ENCODE assay signal across 16 cellular contexts in genomic region chr11:68017858-68018729, GRCh38. TPM values are rescaled to one million over a fixed set of nuclear protein-coding genes. Genes with fewer than 3 reads are reported as not detected.
"Had no signal": no experiment of that assay in that cellular context is flagged by ENCODE, and none has a peak within 500 bp of the region (broad histone marks: within the 10 kb centered on the region; RNA-seq: fewer than 3 reads in every experiment).

No MANE protein-coding gene starts in this region.

- H3K4me3 ChIP-seq: gastroesophageal sphincter had no signal

- H3K36me3 Mint-ChIP-seq: activated naive CD4-positive, alpha-beta T cell treated with anti-CD3 and anti-CD28 coated beads, Interleukin-2, amount 10 ng/mL, durations not matched to agents 7 days and 5 days; naive thymus-derived CD4-positive, alpha-beta T cell had no signal

- H3K27ac ChIP-seq: epithelial cell of prostate had no signal

- H3K4me3 Mint-ChIP-seq: activated B cell treated with CpG ODN at 0.5 μM for 24 hours; activated CD4-positive, alpha-beta T cell treated with anti-CD3 and anti-CD28 coated beads, Interleukin-2, amount 10 ng/mL, durations not matched to agents 24 days and 14 days; activated naive CD4-positive, alpha-beta T cell treated with anti-CD3 and anti-CD28 coated beads, Interleukin-2, amount 10 ng/mL, durations not matched to agents 7 days and 5 days; naive thymus-derived CD4-positive, alpha-beta T cell; stimulated activated naive CD8-positive, alpha-beta T cell treated with anti-CD3 and anti-CD28 coated beads, Interleukin-15, Interleukin-2, amounts not matched to agents 100 ng/mL and 50 ng/mL, for 24 hours had no signal

- H3K27me3 ChIP-seq: gastroesophageal sphincter had no signal

- FAIRE-seq: kidney had no signal

- H3K9me3 ChIP-seq: gastroesophageal sphincter had no signal

- H3K9me3 Mint-ChIP-seq: activated B cell treated with CpG ODN at 0.5 μM for 24 hours; activated CD4-positive, alpha-beta T cell treated with anti-CD3 and anti-CD28 coated beads, Interleukin-2, amount 10 ng/mL, durations not matched to agents 24 days and 14 days; activated naive CD4-positive, alpha-beta T cell treated with anti-CD3 and anti-CD28 coated beads, Interleukin-2, amount 10 ng/mL, durations not matched to agents 7 days and 5 days; naive thymus-derived CD4-positive, alpha-beta T cell; stimulated activated naive CD8-positive, alpha-beta T cell treated with anti-CD3 and anti-CD28 coated beads, Interleukin-15, Interleukin-2, amounts not matched to agents 100 ng/mL and 50 ng/mL, for 24 hours had no signal

- H3K27me3 Mint-ChIP-seq: activated B cell treated with CpG ODN at 0.5 μM for 24 hours; activated CD4-positive, alpha-beta T cell treated with anti-CD3 and anti-CD28 coated beads, Interleukin-2, amount 10 ng/mL, durations not matched to agents 24 days and 14 days; stimulated activated naive CD8-positive, alpha-beta T cell treated with anti-CD3 and anti-CD28 coated beads, Interleukin-15, Interleukin-2, amounts not matched to agents 100 ng/mL and 50 ng/mL, for 24 hours had no signal

- DNase-seq: activated B cell treated with CpG ODN at 0.5 μM for 24 hours; activated CD4-positive, alpha-beta T cell treated with anti-CD3 and anti-CD28 coated beads, Interleukin-2, amount 10 ng/mL, durations not matched to agents 24 days and 14 days; activated CD8-positive, alpha-beta memory T cell treated with anti-CD3 and anti-CD28 coated beads for 24 hours; activated naive CD4-positive, alpha-beta T cell treated with anti-CD3 and anti-CD28 coated beads, Interleukin-2, amount 10 ng/mL, durations not matched to agents 7 days and 5 days; central memory CD4-positive, alpha-beta T cell; cortex of kidney; effector CD8-positive, alpha-beta T cell; kidney; naive thymus-derived CD4-positive, alpha-beta T cell; occipital lobe; stimulated activated CD4-positive, alpha-beta T cell treated with anti-CD3 and anti-CD28 coated beads, Interleukin-4, amount 100 ng/mL, for 1 hour; stimulated activated CD8-positive, alpha-beta memory T cell treated with anti-CD3 and anti-CD28 coated beads, Interleukin-4, amount 100 ng/mL, for 48 hours had no signal

- H3K27ac Mint-ChIP-seq: activated B cell treated with CpG ODN at 0.5 μM for 24 hours; activated CD4-positive, alpha-beta T cell treated with anti-CD3 and anti-CD28 coated beads, Interleukin-2, amount 10 ng/mL, durations not matched to agents 24 days and 14 days; activated naive CD4-positive, alpha-beta T cell treated with anti-CD3 and anti-CD28 coated beads, Interleukin-2, amount 10 ng/mL, durations not matched to agents 7 days and 5 days; stimulated activated naive CD8-positive, alpha-beta T cell treated with anti-CD3 and anti-CD28 coated beads, Interleukin-15, Interleukin-2, amounts not matched to agents 100 ng/mL and 50 ng/mL, for 24 hours had no signal

- H3K4me1 Mint-ChIP-seq: activated B cell treated with CpG ODN at 0.5 μM for 24 hours; activated CD4-positive, alpha-beta T cell treated with anti-CD3 and anti-CD28 coated beads, Interleukin-2, amount 10 ng/mL, durations not matched to agents 24 days and 14 days; activated naive CD4-positive, alpha-beta T cell treated with anti-CD3 and anti-CD28 coated beads, Interleukin-2, amount 10 ng/mL, durations not matched to agents 7 days and 5 days had no signal

RNA-seq across cellular contexts. Expression of gene ALDH3B1, which starts 8.0 kb away (rescaled TPM):
- total RNA-seq: activated CD4-positive, alpha-beta T cell treated with anti-CD3 and anti-CD28 coated beads, Interleukin-2, amount 10 ng/mL, durations not matched to agents 24 days and 14 days; T-helper 1 cell treated with Interleukin-12 subunit alpha and Interleukin-12 subunit beta and Interleukin-4 antibody, amounts not matched to agents 30 ng/mL and 1 ng/mL, for 36 hours had no signal
